Comparison of ENCODE assay signal across 8 cellular contexts in genomic region chr17:4304417-4305027, GRCh38. TPM values are rescaled to one million over a fixed set of nuclear protein-coding genes. Genes with fewer than 3 reads are reported as not detected.
DNase-seq lines count a peak whose midpoint lies in the region; ATAC-seq and TF ChIP-seq lines count a peak whose summit lies in the region.

No MANE protein-coding gene starts in this region.

- TF ChIP-seq CTCF in AG10803 (conservative IDR thresholded peaks at IDR 0.05; ENCODE audit: low read length), result peak; percentile 83
- TF ChIP-seq CTCF in GM23338 (conservative IDR thresholded peaks at IDR 0.05; ENCODE audit: low read depth in 2 of 2), result peak; percentile 73 to 94
- peak; percentile 78 for TF ChIP-seq CTCF in foreskin keratinocyte (conservative IDR thresholded peaks at IDR 0.05)

- no peak overlapping the region for H3K4me2 ChIP-seq in GM23338

- H3K27me3 Mint-ChIP-seq in GM23338 (ENCODE audit: insufficient read depth, low read depth, poor library complexity), result no peaks in the 10 kb centered on the region

- H3K4me1 ChIP-seq in GM23338 (ENCODE audit: insufficient read depth), result peaks cover 32% of the 10 kb centered on the region
- no peaks in the 10 kb centered on the region for H3K4me1 ChIP-seq in foreskin keratinocyte

- no peak overlapping the region for H3K27ac Mint-ChIP-seq in GM23338

- H4K20me1 ChIP-seq in GM23338 (replicated peaks; ENCODE audit: insufficient read depth), result peaks cover 26% of the 10 kb centered on the region

- DNase-seq in AG10803 (ENCODE audit: low read depth) (peak; percentile 46), GM23338 (ENCODE audit: low spot score) (peak; percentile 81), NOMO-1 treated with DMSO at 0.1 percent for 48 hours (lab: John Stamatoyannopoulos, UW; ENCODE audit: unreplicated experiment) (peak; percentile 18), foreskin keratinocyte (no peak), pons (ENCODE audit: low spot score) (peak; percentile 72)
- DNase-seq in activated T-cell treated with anti-CD3 and anti-CD28 coated beads, Interleukin-2, amount 50 U/mL, for 48 hours, result peak; percentile 51 to 53

- H2AFZ ChIP-seq in GM23338, result no peak overlapping the region

- H3K27ac ChIP-seq in GM23338 (ENCODE audit: low read depth) (peak overlapping the region; percentile 92), foreskin keratinocyte (no peak overlapping the region)

- no peaks in the 10 kb centered on the region for H3K27me3 ChIP-seq in GM23338 (ENCODE audit: insufficient read depth)
- H3K27me3 ChIP-seq in foreskin keratinocyte, result no peaks in the 10 kb centered on the region

- no peaks in the 10 kb centered on the region for H3K9me2 ChIP-seq in GM23338 (ENCODE audit: insufficient read depth)

- ATAC-seq in GM23338, result peak; percentile 49
- peak; percentile 50 for ATAC-seq in foreskin keratinocyte
- no peak for ATAC-seq in HG02642 (IDR thresholded peaks at IDR 0.05; ENCODE audit: poor library complexity, unreplicated experiment)
- no peak for ATAC-seq in HG03095 (IDR thresholded peaks at IDR 0.05; ENCODE audit: unreplicated experiment)

- H3K4me3 ChIP-seq in AG10803 (ENCODE audit: low read length) (no peak overlapping the region), GM23338 (no peak overlapping the region)

- peaks cover 56% of the 10 kb centered on the region for H3K36me3 Mint-ChIP-seq in GM23338 (ENCODE audit: low read depth)

- H3F3A ChIP-seq in GM23338 (replicated peaks; ENCODE audit: low read depth), result peaks cover 7% of the 10 kb centered on the region

- peaks cover 20% of the 10 kb centered on the region; the same call in 1 of the 2 replicates for H3K36me3 ChIP-seq in GM23338 (ENCODE audit: insufficient read depth)

- H3K4me1 Mint-ChIP-seq in GM23338, result peaks cover 33% of the 10 kb centered on the region

- peaks cover 93% of the 10 kb centered on the region for H3K79me2 ChIP-seq in GM23338 (replicated peaks; ENCODE audit: insufficient read depth)

- H3K9me3 Mint-ChIP-seq in GM23338, result no peaks in the 10 kb centered on the region

- H3K4me3 Mint-ChIP-seq in GM23338, result no peak overlapping the region

TF ChIP-seq in GM23338, 12 proteins besides CTCF, POLR2A, EP300 and RAD21 (continues in another document):
- TF ChIP-seq ZNF331 (CRISPR knock-in tag; IDR thresholded peaks at IDR 0.05; ENCODE audit: low read depth) (no peak), ZNF114 (CRISPR knock-in tag; IDR thresholded peaks at IDR 0.05) (no peak), STAT1 (IDR thresholded peaks at IDR 0.05; ENCODE audit: unreplicated experiment) (no peak), CREB1 (CRISPR knock-in tag; IDR thresholded peaks at IDR 0.05; ENCODE audit: low read depth) (no peak), JUNB (IDR thresholded peaks at IDR 0.05; ENCODE audit: unreplicated experiment) (no peak), NANOG (IDR thresholded peaks at IDR 0.05; ENCODE audit: borderline replicate concordance) (no peak), EZH2phosphoT487 (IDR thresholded peaks at IDR 0.05; ENCODE audit: unreplicated experiment) (no peak), EZH2 (IDR thresholded peaks at IDR 0.05; ENCODE audit: low read depth, unreplicated experiment) (no peak), ETS1 (IDR thresholded peaks at IDR 0.05) (no peak)
- TF ChIP-seq, protein P1, sequence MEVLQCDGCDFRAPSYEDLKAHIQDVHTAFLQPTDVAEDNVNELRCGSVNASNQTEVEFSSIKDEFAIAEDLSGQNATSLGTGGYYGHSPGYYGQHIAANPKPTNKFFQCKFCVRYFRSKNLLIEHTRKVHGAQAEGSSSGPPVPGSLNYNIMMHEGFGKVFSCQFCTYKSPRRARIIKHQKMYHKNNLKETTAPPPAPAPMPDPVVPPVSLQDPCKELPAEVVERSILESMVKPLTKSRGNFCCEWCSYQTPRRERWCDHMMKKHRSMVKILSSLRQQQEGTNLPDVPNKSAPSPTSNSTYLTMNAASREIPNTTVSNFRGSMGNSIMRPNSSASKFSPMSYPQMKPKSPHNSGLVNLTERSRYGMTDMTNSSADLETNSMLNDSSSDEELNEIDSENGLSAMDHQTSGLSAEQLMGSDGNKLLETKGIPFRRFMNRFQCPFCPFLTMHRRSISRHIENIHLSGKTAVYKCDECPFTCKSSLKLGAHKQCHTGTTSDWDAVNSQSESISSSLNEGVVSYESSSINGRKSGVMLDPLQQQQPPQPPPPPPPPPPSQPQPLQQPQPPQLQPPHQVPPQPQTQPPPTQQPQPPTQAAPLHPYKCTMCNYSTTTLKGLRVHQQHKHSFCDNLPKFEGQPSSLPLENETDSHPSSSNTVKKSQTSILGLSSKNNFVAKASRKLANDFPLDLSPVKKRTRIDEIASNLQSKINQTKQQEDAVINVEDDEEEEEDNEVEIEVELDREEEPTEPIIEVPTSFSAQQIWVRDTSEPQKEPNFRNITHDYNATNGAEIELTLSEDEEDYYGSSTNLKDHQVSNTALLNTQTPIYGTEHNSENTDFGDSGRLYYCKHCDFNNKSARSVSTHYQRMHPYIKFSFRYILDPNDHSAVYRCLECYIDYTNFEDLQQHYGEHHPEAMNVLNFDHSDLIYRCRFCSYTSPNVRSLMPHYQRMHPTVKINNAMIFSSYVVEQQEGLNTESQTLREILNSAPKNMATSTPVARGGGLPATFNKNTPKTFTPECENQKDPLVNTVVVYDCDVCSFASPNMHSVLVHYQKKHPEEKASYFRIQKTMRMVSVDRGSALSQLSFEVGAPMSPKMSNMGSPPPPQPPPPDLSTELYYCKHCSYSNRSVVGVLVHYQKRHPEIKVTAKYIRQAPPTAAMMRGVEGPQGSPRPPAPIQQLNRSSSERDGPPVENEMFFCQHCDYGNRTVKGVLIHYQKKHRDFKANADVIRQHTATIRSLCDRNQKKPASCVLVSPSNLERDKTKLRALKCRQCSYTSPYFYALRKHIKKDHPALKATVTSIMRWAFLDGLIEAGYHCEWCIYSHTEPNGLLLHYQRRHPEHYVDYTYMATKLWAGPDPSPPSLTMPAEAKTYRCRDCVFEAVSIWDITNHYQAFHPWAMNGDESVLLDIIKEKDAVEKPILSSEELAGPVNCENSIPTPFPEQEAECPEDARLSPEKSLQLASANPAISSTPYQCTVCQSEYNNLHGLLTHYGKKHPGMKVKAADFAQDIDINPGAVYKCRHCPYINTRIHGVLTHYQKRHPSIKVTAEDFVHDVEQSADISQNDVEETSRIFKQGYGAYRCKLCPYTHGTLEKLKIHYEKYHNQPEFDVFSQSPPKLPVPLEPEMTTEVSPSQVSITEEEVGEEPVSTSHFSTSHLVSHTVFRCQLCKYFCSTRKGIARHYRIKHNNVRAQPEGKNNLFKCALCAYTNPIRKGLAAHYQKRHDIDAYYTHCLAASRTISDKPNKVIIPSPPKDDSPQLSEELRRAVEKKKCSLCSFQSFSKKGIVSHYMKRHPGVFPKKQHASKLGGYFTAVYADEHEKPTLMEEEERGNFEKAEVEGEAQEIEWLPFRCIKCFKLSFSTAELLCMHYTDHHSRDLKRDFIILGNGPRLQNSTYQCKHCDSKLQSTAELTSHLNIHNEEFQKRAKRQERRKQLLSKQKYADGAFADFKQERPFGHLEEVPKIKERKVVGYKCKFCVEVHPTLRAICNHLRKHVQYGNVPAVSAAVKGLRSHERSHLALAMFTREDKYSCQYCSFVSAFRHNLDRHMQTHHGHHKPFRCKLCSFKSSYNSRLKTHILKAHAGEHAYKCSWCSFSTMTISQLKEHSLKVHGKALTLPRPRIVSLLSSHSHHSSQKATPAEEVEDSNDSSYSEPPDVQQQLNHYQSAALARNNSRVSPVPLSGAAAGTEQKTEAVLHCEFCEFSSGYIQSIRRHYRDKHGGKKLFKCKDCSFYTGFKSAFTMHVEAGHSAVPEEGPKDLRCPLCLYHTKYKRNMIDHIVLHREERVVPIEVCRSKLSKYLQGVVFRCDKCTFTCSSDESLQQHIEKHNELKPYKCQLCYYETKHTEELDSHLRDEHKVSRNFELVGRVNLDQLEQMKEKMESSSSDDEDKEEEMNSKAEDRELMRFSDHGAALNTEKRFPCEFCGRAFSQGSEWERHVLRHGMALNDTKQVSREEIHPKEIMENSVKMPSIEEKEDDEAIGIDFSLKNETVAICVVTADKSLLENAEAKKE (CRISPR knock-in tag; IDR thresholded peaks at IDR 0.05), result no peak
- TF ChIP-seq, protein P2, sequence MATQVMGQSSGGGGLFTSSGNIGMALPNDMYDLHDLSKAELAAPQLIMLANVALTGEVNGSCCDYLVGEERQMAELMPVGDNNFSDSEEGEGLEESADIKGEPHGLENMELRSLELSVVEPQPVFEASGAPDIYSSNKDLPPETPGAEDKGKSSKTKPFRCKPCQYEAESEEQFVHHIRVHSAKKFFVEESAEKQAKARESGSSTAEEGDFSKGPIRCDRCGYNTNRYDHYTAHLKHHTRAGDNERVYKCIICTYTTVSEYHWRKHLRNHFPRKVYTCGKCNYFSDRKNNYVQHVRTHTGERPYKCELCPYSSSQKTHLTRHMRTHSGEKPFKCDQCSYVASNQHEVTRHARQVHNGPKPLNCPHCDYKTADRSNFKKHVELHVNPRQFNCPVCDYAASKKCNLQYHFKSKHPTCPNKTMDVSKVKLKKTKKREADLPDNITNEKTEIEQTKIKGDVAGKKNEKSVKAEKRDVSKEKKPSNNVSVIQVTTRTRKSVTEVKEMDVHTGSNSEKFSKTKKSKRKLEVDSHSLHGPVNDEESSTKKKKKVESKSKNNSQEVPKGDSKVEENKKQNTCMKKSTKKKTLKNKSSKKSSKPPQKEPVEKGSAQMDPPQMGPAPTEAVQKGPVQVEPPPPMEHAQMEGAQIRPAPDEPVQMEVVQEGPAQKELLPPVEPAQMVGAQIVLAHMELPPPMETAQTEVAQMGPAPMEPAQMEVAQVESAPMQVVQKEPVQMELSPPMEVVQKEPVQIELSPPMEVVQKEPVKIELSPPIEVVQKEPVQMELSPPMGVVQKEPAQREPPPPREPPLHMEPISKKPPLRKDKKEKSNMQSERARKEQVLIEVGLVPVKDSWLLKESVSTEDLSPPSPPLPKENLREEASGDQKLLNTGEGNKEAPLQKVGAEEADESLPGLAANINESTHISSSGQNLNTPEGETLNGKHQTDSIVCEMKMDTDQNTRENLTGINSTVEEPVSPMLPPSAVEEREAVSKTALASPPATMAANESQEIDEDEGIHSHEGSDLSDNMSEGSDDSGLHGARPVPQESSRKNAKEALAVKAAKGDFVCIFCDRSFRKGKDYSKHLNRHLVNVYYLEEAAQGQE (IDR thresholded peaks at IDR 0.05; ENCODE audit: unreplicated experiment), result no peak

RNA-seq across cellular contexts. Expression of gene ANKFY1, which starts 40.7 kb away (rescaled TPM):
- total RNA-seq in GM23338 (2014; rRNA removed; shearing (Covaris generic)), result 44.4 and 55.2 TPM in 2 replicates
- polyA plus RNA-seq in GM23338 (2016; fragmentation: Nextera tagmentation; extraction: Ambion mirVana) (12.1 and 12.9 TPM in 2 replicates), foreskin keratinocyte (8.9 and 9.5 TPM in 2 replicates)
- 36.5 and 40.6 TPM in 2 replicates for total RNA-seq in foreskin keratinocyte

Comparison
In these comparisons a context has a peak if more than half of its experiments do, and no peak if none do; other contexts are left out.
1. DNase-seq: peak in AG10803 (single experiment), GM23338 (single experiment), NOMO-1 treated with DMSO at 0.1 percent for 48 hours (single experiment), activated T-cell treated with anti-CD3 and anti-CD28 coated beads, Interleukin-2, amount 50 U/mL, for 48 hours (2 of 2) and pons (single experiment); none in foreskin keratinocyte (0 of 2).
2. ATAC-seq: peak in GM23338 (single experiment) and foreskin keratinocyte (single experiment); none in HG02642 (single experiment) and HG03095 (single experiment).
3. Peak in every context shown above with its lines, with median percentiles within 50 percentile points of each other: CTCF ChIP-seq.